Comparison of ENCODE assay signal across 14 cellular contexts in the genomic region with DNA sequence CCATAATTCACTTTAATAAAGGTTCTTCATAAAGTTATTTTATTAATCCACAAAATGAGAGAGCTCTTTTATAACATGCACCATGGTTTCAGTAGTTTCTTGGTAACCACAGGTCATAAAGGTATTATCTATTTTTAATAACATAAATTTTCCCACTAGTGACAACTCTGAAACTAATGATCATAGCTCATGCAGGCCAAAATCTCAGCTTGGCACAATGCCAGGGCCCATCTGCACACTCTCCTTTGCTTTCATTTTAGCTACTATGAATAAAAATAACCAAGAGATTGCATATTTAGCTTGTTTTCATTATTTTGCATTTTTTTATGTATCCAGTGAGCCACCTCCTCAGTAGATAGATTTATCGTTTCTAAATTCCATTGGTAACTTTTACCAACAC.
"Had no signal": no experiment of that assay in that cellular context is flagged by ENCODE, and none has a peak within 500 bp of the region (broad histone marks: within the 10 kb centered on the region; RNA-seq: fewer than 3 reads in every experiment).

No MANE protein-coding gene starts in this region.

- H3K4me3 ChIP-seq: lung, smooth muscle cell, vagina had no signal

- H3K4me1 ChIP-seq: vagina had no signal

- H3K9me3 ChIP-seq: vagina had no signal

- DNase-seq: activated B cell treated with CpG ODN at 0.5 μM for 24 hours; activated CD4-positive, alpha-beta T cell treated with anti-CD3 and anti-CD28 coated beads, Interleukin-2, amount 10 ng/mL, durations not matched to agents 24 days and 14 days; activated CD8-positive, alpha-beta memory T cell treated with anti-CD3 and anti-CD28 coated beads for 24 hours; cerebellar nuclear complex; dermis blood vessel endothelial cell; endodermal cell; erythroblast; hypothalamus; midbrain; naive B cell; retina had no signal

- H3K4me2 ChIP-seq: smooth muscle cell had no signal

- H3K36me3 ChIP-seq: vagina had no signal

- H3K27me3 ChIP-seq: vagina had no signal

- H3K27ac ChIP-seq: vagina had no signal
